ENCODE assay signal across 10 cellular contexts in genomic region chr20:40686434-40686882, GRCh38. TPM values are rescaled to one million over a fixed set of nuclear protein-coding genes. Genes with fewer than 3 reads are reported as not detected.
DNase-seq lines count a peak whose midpoint lies in the region; ATAC-seq and TF ChIP-seq lines count a peak whose summit lies in the region.
"Had no signal": no experiment of that assay in that cellular context is flagged by ENCODE, and none has a peak within 500 bp of the region (broad histone marks: within the 10 kb centered on the region; RNA-seq: fewer than 3 reads in every experiment).

No MANE protein-coding gene starts in this region.

- H3K36me3 ChIP-seq in upper lobe of left lung (no peaks in the 10 kb centered on the region), Caco-2 (ENCODE audit: control insufficient read depth, insufficient read depth, low read length) (no peaks in the 10 kb centered on the region)

- peak overlapping the region; percentile 55 for H3K4me3 ChIP-seq in fibroblast of pulmonary artery (replicated peaks; ENCODE audit: low read depth, low read length)
- H3K4me3 ChIP-seq in upper lobe of left lung: peak overlapping the region in 3 of 4 donors; percentile 57 to 77 (median 61)
- H3K4me3 ChIP-seq in Caco-2 (ENCODE audit: low read depth, low read length): no peak overlapping the region

- no peak for TF ChIP-seq EP300 in upper lobe of left lung (IDR thresholded peaks at IDR 0.05)

- H3K27me3 Mint-ChIP-seq in WTC11 (ENCODE audit: low read depth) (peaks cover 96% of the 10 kb centered on the region), nephron (ENCODE audit: low read depth) (peaks cover 90% of the 10 kb centered on the region), Caco-2 (ENCODE audit: insufficient read depth, unreplicated experiment) (peaks cover 37% of the 10 kb centered on the region)

- 30 to 48% methylated on average over 7 of the region's 7 CpGs for WGBS in upper lobe of left lung, 2 donors

- H3K27me3 ChIP-seq in upper lobe of left lung (peaks cover 0 to 11% (median 5%) of the 10 kb centered on the region in 4 donors), Caco-2 (replicated peaks; ENCODE audit: control insufficient read depth, insufficient read depth, low read length) (peaks cover 9% of the 10 kb centered on the region)

- H3K27ac ChIP-seq in upper lobe of left lung: peak overlapping the region; percentile 86 to 94 (median 91)

- H3K9me3 Mint-ChIP-seq in WTC11 (no peaks in the 10 kb centered on the region), nephron (peaks cover 2% of the 10 kb centered on the region), Caco-2 (ENCODE audit: unreplicated experiment) (no peaks in the 10 kb centered on the region)
- H3K9me3 Mint-ChIP-seq: activated T-cell treated with anti-CD3 and anti-CD28 coated beads, Interleukin-2, amount 50 U/mL, for 4 hours had no signal

- ATAC-seq in WTC11: no peak
- no peak for ATAC-seq in upper lobe of left lung (ENCODE audit: low FRiP score in 2 of 2)
- ATAC-seq: activated T-cell treated with anti-CD3 and anti-CD28 coated beads, Interleukin-2, amount 50 U/mL, for 4 hours; sciatic nerve had no signal

- peaks cover 35 to 83% (median 50%) of the 10 kb centered on the region in 4 donors for H3K4me1 ChIP-seq in upper lobe of left lung
- peaks cover 21% of the 10 kb centered on the region for H3K4me1 ChIP-seq in Caco-2

- DNase-seq in WTC11 (ENCODE audit: low spot score): no peak
- no peak for DNase-seq in fibroblast of pulmonary artery (ENCODE audit: low read depth)
- DNase-seq in upper lobe of left lung: no peak
- DNase-seq in retina: no peak
- DNase-seq in NCI-H1048 (lab: John Stamatoyannopoulos, UW): no peak
- no peak for DNase-seq in Caco-2
- DNase-seq: activated T-cell treated with anti-CD3 and anti-CD28 coated beads, Interleukin-2, amount 50 U/mL, for 4 hours had no signal

- no peaks in the 10 kb centered on the region for H3K9me3 ChIP-seq in upper lobe of left lung
- H3K9me3 ChIP-seq in Caco-2: no peaks in the 10 kb centered on the region

- peaks cover 52% of the 10 kb centered on the region for H3K4me1 Mint-ChIP-seq in WTC11
- H3K4me1 Mint-ChIP-seq in nephron: peaks cover 39% of the 10 kb centered on the region
- peaks cover 6% of the 10 kb centered on the region for H3K4me1 Mint-ChIP-seq in Caco-2 (ENCODE audit: low read depth, unreplicated experiment)

- TF ChIP-seq CTCF in WTC11 (IDR thresholded peaks at IDR 0.05): no peak
- no peak for TF ChIP-seq CTCF in fibroblast of pulmonary artery (IDR thresholded peaks at IDR 0.05; ENCODE audit: low read length, missing control alignments)
- no peak for TF ChIP-seq CTCF in nephron (IDR thresholded peaks at IDR 0.05; ENCODE audit: unreplicated experiment in 3 of 3)
- TF ChIP-seq CTCF in upper lobe of left lung (IDR thresholded peaks at IDR 0.05): no peak
- TF ChIP-seq CTCF in Caco-2 (IDR thresholded peaks at IDR 0.05; ENCODE audit: insufficient read depth in 1 of 2, low read depth in 1 of 2, low read length in 1 of 2, severe bottlenecking in 1 of 2, unreplicated experiment in 1 of 2): no peak

- no TSS peak for BruUV-seq in Caco-2 (replicated peaks; lab: Mats Ljungman, UMichigan)

- H3K27ac Mint-ChIP-seq in WTC11 (no peak overlapping the region), nephron (peak overlapping the region; percentile 84 to 99 (median 90)), Caco-2 (ENCODE audit: unreplicated experiment) (no peak overlapping the region)

- peaks cover 6% of the 10 kb centered on the region for H3K36me3 Mint-ChIP-seq in WTC11
- H3K36me3 Mint-ChIP-seq in nephron (ENCODE audit: low read depth): peaks cover 55% of the 10 kb centered on the region
- H3K36me3 Mint-ChIP-seq in Caco-2 (ENCODE audit: insufficient read depth, unreplicated experiment): peaks cover 16% of the 10 kb centered on the region

- POLR2A ChIA-PET in WTC11 (lab: Charles Lee) (no interaction called here), Caco-2 (lab: Charles Lee) (no interaction called here)

- CTCF ChIA-PET in WTC11 (lab: Charles Lee): interaction anchor here (1.0 kb wide), 1 partner anchor 812 kb away, joined by 3 read pairs; no protein-coding TSS in a partner anchor
- CTCF ChIA-PET in Caco-2 (lab: Charles Lee): no interaction called here

- intact Hi-C loops in Caco-2 (cut with micrococcal nuclease; ENCODE audit: unreplicated experiment): loop anchor here (10.0 kb wide), 1 partner anchor 242 kb away; no protein-coding TSS in a partner anchor

- peak in 1 of 4 donors; percentile 20 for TF ChIP-seq POLR2A in upper lobe of left lung (IDR thresholded peaks at IDR 0.05)

- H3K4me3 Mint-ChIP-seq in WTC11 (peak overlapping the region; percentile 77), nephron (peak overlapping the region; percentile 94 to 98 (median 97)), Caco-2 (ENCODE audit: unreplicated experiment) (no peak overlapping the region)
- H3K4me3 Mint-ChIP-seq: activated T-cell treated with anti-CD3 and anti-CD28 coated beads, Interleukin-2, amount 50 U/mL, for 4 hours had no signal

TF ChIP-seq in WTC11, 78 proteins besides CTCF, POLR2A, EP300 and RAD21 (continues in another document):
- TF ChIP-seq, protein P1, sequence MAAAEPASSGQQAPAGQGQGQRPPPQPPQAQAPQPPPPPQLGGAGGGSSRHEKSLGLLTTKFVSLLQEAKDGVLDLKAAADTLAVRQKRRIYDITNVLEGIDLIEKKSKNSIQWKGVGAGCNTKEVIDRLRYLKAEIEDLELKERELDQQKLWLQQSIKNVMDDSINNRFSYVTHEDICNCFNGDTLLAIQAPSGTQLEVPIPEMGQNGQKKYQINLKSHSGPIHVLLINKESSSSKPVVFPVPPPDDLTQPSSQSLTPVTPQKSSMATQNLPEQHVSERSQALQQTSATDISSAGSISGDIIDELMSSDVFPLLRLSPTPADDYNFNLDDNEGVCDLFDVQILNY (CRISPR knock-in tag; IDR thresholded peaks at IDR 0.05): no peak
- TF ChIP-seq CREB1 (CRISPR knock-in tag; IDR thresholded peaks at IDR 0.05): no peak
- no peak for TF ChIP-seq ZNF138 (CRISPR knock-in tag; conservative IDR thresholded peaks at IDR 0.05)
- no peak for TF ChIP-seq NR3C1 (CRISPR knock-in tag; conservative IDR thresholded peaks at IDR 0.05; ENCODE audit: low read depth)
- TF ChIP-seq JAZF1 (CRISPR knock-in tag; IDR thresholded peaks at IDR 0.05): no peak
- TF ChIP-seq, protein P2, sequence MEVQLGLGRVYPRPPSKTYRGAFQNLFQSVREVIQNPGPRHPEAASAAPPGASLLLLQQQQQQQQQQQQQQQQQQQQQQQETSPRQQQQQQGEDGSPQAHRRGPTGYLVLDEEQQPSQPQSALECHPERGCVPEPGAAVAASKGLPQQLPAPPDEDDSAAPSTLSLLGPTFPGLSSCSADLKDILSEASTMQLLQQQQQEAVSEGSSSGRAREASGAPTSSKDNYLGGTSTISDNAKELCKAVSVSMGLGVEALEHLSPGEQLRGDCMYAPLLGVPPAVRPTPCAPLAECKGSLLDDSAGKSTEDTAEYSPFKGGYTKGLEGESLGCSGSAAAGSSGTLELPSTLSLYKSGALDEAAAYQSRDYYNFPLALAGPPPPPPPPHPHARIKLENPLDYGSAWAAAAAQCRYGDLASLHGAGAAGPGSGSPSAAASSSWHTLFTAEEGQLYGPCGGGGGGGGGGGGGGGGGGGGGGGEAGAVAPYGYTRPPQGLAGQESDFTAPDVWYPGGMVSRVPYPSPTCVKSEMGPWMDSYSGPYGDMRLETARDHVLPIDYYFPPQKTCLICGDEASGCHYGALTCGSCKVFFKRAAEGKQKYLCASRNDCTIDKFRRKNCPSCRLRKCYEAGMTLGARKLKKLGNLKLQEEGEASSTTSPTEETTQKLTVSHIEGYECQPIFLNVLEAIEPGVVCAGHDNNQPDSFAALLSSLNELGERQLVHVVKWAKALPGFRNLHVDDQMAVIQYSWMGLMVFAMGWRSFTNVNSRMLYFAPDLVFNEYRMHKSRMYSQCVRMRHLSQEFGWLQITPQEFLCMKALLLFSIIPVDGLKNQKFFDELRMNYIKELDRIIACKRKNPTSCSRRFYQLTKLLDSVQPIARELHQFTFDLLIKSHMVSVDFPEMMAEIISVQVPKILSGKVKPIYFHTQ (CRISPR knock-in tag; IDR thresholded peaks at IDR 0.05): no peak
- no peak for TF ChIP-seq ZNF281 (CRISPR knock-in tag; IDR thresholded peaks at IDR 0.05)
- TF ChIP-seq SMAD3 (CRISPR knock-in tag; IDR thresholded peaks at IDR 0.05; ENCODE audit: borderline replicate concordance): no peak

RNA-seq across cellular contexts. Expression of gene MAFB, which starts 2.6 kb away (rescaled TPM):
- total RNA-seq in WTC11 (2021) (5.3 to 6.7 TPM (median 6.5 TPM) in 3 replicates), upper lobe of left lung (10 to 100 TPM; 34.0 to 81.7 (median 60.5) TPM), Caco-2 (2022) (0.88 and 1.2 TPM in 2 replicates)
- total RNA-seq: OCI-LY7 had no signal

Comparison
In these comparisons a context has a peak if more than half of its experiments do, and no peak if none do; other contexts are left out.
1. H3K27ac Mint-ChIP-seq: peak in nephron (3 of 3); none in WTC11 (single experiment) and Caco-2 (single experiment).